ENCODE assay signal across 15 cellular contexts in the genomic region with DNA sequence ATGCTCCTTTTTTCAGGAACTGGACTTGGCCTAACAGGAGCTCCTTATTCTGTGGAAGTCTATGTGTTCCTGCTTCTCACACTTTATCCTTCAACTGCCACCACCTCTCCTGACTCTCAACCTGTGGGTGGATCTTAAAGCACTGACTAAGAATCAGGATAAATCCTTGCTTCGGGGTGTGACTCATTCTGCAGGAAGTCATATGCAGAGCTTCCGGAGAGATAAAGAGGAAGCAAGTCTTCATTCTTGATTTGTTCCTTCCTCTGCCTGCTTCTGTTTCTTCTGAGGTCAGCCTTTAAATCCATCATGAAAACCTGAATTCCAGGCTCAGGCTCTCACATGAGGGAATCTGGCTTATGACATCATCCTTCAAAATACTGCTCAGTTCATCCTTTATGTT.
A peak's percentile ranks its signal among the peaks of the same experiment; 100 is the strongest.
DNase-seq lines count a peak whose midpoint lies in the region; ATAC-seq and TF ChIP-seq lines count a peak whose summit lies in the region.
"Had no signal": no experiment of that assay in that cellular context is flagged by ENCODE, and none has a peak within 500 bp of the region (broad histone marks: within the 10 kb centered on the region; RNA-seq: fewer than 3 reads in every experiment).

No MANE protein-coding gene starts in this region.

- CTCF ChIA-PET in mammary epithelial cell (lab: Charles Lee; ENCODE audit: low non-redundant PET): no interaction called here

- H2AFZ ChIP-seq in mammary epithelial cell (ENCODE audit: low read depth, low read length) (peak overlapping the region; percentile 67), neural progenitor cell (replicated peaks) (peak overlapping the region; percentile 39)

- no peaks in the 10 kb centered on the region for H3K9me3 Mint-ChIP-seq in neural progenitor cell

- H3K27me3 ChIP-seq in NT2/D1 (ENCODE audit: insufficient read depth, insufficient read length): no peaks in the 10 kb centered on the region
- H3K27me3 ChIP-seq in mammary epithelial cell (ENCODE audit: insufficient read depth, low read length): no peaks in the 10 kb centered on the region
- no peaks in the 10 kb centered on the region for H3K27me3 ChIP-seq in neural progenitor cell
- H3K27me3 ChIP-seq: gastrocnemius medialis, pancreas had no signal

- H3K27ac Mint-ChIP-seq in neural progenitor cell: no peak overlapping the region
- H3K27ac Mint-ChIP-seq: activated naive CD4-positive, alpha-beta T cell treated with anti-CD3 and anti-CD28 coated beads, Interleukin-2, amount 50 U/mL, for 24 hours; CD4-positive, alpha-beta memory T cell; stimulated activated naive B cell treated with anti-CD40 and anti-IgM and Interleukin-4, amounts not matched to agents 10 μg/mL and 1 μg/mL and 100 μg/mL, for 72 hours had no signal

- dilution Hi-C loops in mammary epithelial cell (cut with HindIII; ENCODE audit: low sequenced_read_pairs): no loop called here

- BruUV-seq in mammary epithelial cell (replicated peaks; lab: Mats Ljungman, UMichigan): no TSS peak

- DNase-seq in H4 (ENCODE audit: low spot score): peak; percentile 52
- peak; percentile 5 for DNase-seq in NT2/D1 (ENCODE audit: low read depth, low spot score)
- no peak for DNase-seq in mammary epithelial cell
- DNase-seq in neural progenitor cell (ENCODE audit: low spot score): no peak
- no peak for DNase-seq in omental fat pad (ENCODE audit: low spot score)
- DNase-seq in NCI-H526 treated with DMSO at 0.1 percent for 48 hours (lab: John Stamatoyannopoulos, UW): no peak
- DNase-seq in COR-L47 (lab: John Stamatoyannopoulos, UW): no peak
- DNase-seq: CD4-positive, alpha-beta memory T cell; gastrocnemius medialis; NCI-H446 treated with DMSO at 0.1 percent for 48 hours; pancreas; stimulated activated CD4-positive, alpha-beta T cell treated with anti-CD3 and anti-CD28 coated beads, Interleukin-1b, Interleukin-23, amount 100 ng/mL, for 48 hours; stimulated activated naive B cell treated with anti-CD40 and anti-IgM and Interleukin-4, amounts not matched to agents 10 μg/mL and 1 μg/mL and 100 μg/mL, for 72 hours had no signal

- no peak overlapping the region for H3K27ac ChIP-seq in mammary epithelial cell (ENCODE audit: insufficient read depth, low read depth, low read length)
- H3K27ac ChIP-seq in neural progenitor cell: no peak overlapping the region
- H3K27ac ChIP-seq: gastrocnemius medialis, pancreas had no signal

- H3K36me3 ChIP-seq in NT2/D1 (ENCODE audit: insufficient read depth, insufficient read length, low read length) (no peaks in the 10 kb centered on the region), mammary epithelial cell (ENCODE audit: insufficient read depth, low read length) (no peaks in the 10 kb centered on the region), neural progenitor cell (no peaks in the 10 kb centered on the region)
- H3K36me3 ChIP-seq: gastrocnemius medialis, pancreas had no signal

- no peaks in the 10 kb centered on the region for H3K27me3 Mint-ChIP-seq in neural progenitor cell (ENCODE audit: insufficient read depth, low read depth)
- H3K27me3 Mint-ChIP-seq: activated naive CD4-positive, alpha-beta T cell treated with anti-CD3 and anti-CD28 coated beads, Interleukin-2, amount 50 U/mL, for 24 hours; CD4-positive, alpha-beta memory T cell; stimulated activated naive B cell treated with anti-CD40 and anti-IgM and Interleukin-4, amounts not matched to agents 10 μg/mL and 1 μg/mL and 100 μg/mL, for 72 hours had no signal

- intact Hi-C loops in mammary epithelial cell (cut with micrococcal nuclease): no loop called here

- peaks cover 7% of the 10 kb centered on the region for H3K4me1 Mint-ChIP-seq in neural progenitor cell
- H3K4me1 Mint-ChIP-seq: activated naive CD4-positive, alpha-beta T cell treated with anti-CD3 and anti-CD28 coated beads, Interleukin-2, amount 50 U/mL, for 24 hours; CD4-positive, alpha-beta memory T cell; stimulated activated naive B cell treated with anti-CD40 and anti-IgM and Interleukin-4, amounts not matched to agents 10 μg/mL and 1 μg/mL and 100 μg/mL, for 72 hours had no signal

- TF ChIP-seq CTCF in mammary epithelial cell (conservative IDR thresholded peaks at IDR 0.05 in 1 of 2, IDR thresholded peaks at IDR 0.05 in 1 of 2; ENCODE audit: extremely low read depth in 1 of 2, insufficient read depth in 1 of 2, low read depth in 1 of 2, low read length in 2 of 2) (no peak), neural progenitor cell (IDR thresholded peaks at IDR 0.05) (no peak), omental fat pad (IDR thresholded peaks at IDR 0.05) (no peak)

- ATAC-seq in omental fat pad (ENCODE audit: low FRiP score) (no peak), GM21360 (IDR thresholded peaks at IDR 0.05; ENCODE audit: unreplicated experiment) (no peak)
- ATAC-seq: gastrocnemius medialis; pancreas; stimulated activated naive B cell treated with anti-CD40 and anti-IgM and Interleukin-4, amounts not matched to agents 10 μg/mL and 1 μg/mL and 100 μg/mL, for 72 hours had no signal

- H3K4me3 ChIP-seq in NT2/D1 (ENCODE audit: insufficient read length, low read depth) (no peak overlapping the region), mammary epithelial cell (replicated peaks in 1 of 3; ENCODE audit: insufficient read depth in 1 of 3, low read depth in 2 of 3, low read length in 3 of 3) (no peak overlapping the region), neural progenitor cell (no peak overlapping the region)
- H3K4me3 ChIP-seq: gastrocnemius medialis, pancreas had no signal

- no peak overlapping the region for H3K9ac ChIP-seq in NT2/D1 (ENCODE audit: insufficient read length, low read depth)
- H3K9ac ChIP-seq in mammary epithelial cell (ENCODE audit: insufficient read depth, low read length): no peak overlapping the region
- H3K9ac ChIP-seq in neural progenitor cell: no peak overlapping the region

- no peaks in the 10 kb centered on the region for H3K36me3 Mint-ChIP-seq in neural progenitor cell
- H3K36me3 Mint-ChIP-seq: activated naive CD4-positive, alpha-beta T cell treated with anti-CD3 and anti-CD28 coated beads, Interleukin-2, amount 50 U/mL, for 24 hours; CD4-positive, alpha-beta memory T cell; stimulated activated naive B cell treated with anti-CD40 and anti-IgM and Interleukin-4, amounts not matched to agents 10 μg/mL and 1 μg/mL and 100 μg/mL, for 72 hours had no signal

- 39% methylated on average over 2 of the region's 2 CpGs for WGBS in mammary epithelial cell (ENCODE audit: low coverage, missing lambda C conversion rate)

- H4K20me1 ChIP-seq in mammary epithelial cell (ENCODE audit: insufficient read depth, low read length) (no peaks in the 10 kb centered on the region), neural progenitor cell (ENCODE audit: low read depth) (no peaks in the 10 kb centered on the region)

- H3F3A ChIP-seq in neural progenitor cell (ENCODE audit: low read depth): no peaks in the 10 kb centered on the region

- H3K4me2 ChIP-seq in mammary epithelial cell (ENCODE audit: insufficient read depth, low read depth, low read length) (no peak overlapping the region), neural progenitor cell (no peak overlapping the region)

- H3K79me2 ChIP-seq in mammary epithelial cell (ENCODE audit: insufficient read depth, low read length): no peaks in the 10 kb centered on the region
- H3K79me2 ChIP-seq in neural progenitor cell (ENCODE audit: low read depth): no peaks in the 10 kb centered on the region

- H3K4me3 Mint-ChIP-seq in neural progenitor cell: no peak overlapping the region
- H3K4me3 Mint-ChIP-seq: activated naive CD4-positive, alpha-beta T cell treated with anti-CD3 and anti-CD28 coated beads, Interleukin-2, amount 50 U/mL, for 24 hours; CD4-positive, alpha-beta memory T cell; stimulated activated naive B cell treated with anti-CD40 and anti-IgM and Interleukin-4, amounts not matched to agents 10 μg/mL and 1 μg/mL and 100 μg/mL, for 72 hours had no signal

- in situ Hi-C loops in mammary epithelial cell (cut with MboI; ENCODE audit: low sequenced_read_pairs in 2 of 2): no loop called here

- no peaks in the 10 kb centered on the region for H3K4me1 ChIP-seq in NT2/D1 (ENCODE audit: insufficient read depth, insufficient read length)
- no peaks in the 10 kb centered on the region for H3K4me1 ChIP-seq in mammary epithelial cell (ENCODE audit: insufficient read depth, low read length)
- H3K4me1 ChIP-seq in neural progenitor cell: no peaks in the 10 kb centered on the region
- H3K4me1 ChIP-seq: gastrocnemius medialis, pancreas had no signal

- H3K9me3 ChIP-seq in NT2/D1 (ENCODE audit: insufficient read depth, low read length) (no peaks in the 10 kb centered on the region), mammary epithelial cell (replicated peaks; ENCODE audit: insufficient read depth, low read length) (no peaks in the 10 kb centered on the region), neural progenitor cell (ENCODE audit: low read depth) (no peaks in the 10 kb centered on the region)
- H3K9me3 ChIP-seq: gastrocnemius medialis had no signal

Comparison
In these comparisons a context has a peak if more than half of its experiments do, and no peak if none do; other contexts are left out.
1. DNase-seq: peak in H4 (single experiment) and NT2/D1 (single experiment); none in mammary epithelial cell (single experiment), neural progenitor cell (single experiment), omental fat pad (single experiment), NCI-H526 treated with DMSO at 0.1 percent for 48 hours (single experiment) and COR-L47 (single experiment).